In genomic region chr18:59833785-59834184, GRCh38 we compare ENCODE assay signal across 11 cellular contexts.
A peak's percentile ranks its signal among the peaks of the same experiment; 100 is the strongest.
DNase-seq lines count a peak whose midpoint lies in the region; ATAC-seq and TF ChIP-seq lines count a peak whose summit lies in the region.
"Had no signal": no experiment of that assay in that cellular context is flagged by ENCODE, and none has a peak within 500 bp of the region (broad histone marks: within the 10 kb centered on the region; RNA-seq: fewer than 3 reads in every experiment).

No MANE protein-coding gene starts in this region.

- TF ChIP-seq EP300 in tibial nerve (IDR thresholded peaks at IDR 0.05) = no peak

- POLR2A ChIA-PET in MCF 10A (lab: Yijun Ruan, JAX) = no interaction called here

- WGBS in tibial nerve, 2 donors = 62% methylated on average over 3 of the region's 3 CpGs

- TF ChIP-seq CTCF in tibial nerve (IDR thresholded peaks at IDR 0.05) (no peak), MCF 10A (IDR thresholded peaks at IDR 0.05; ENCODE audit: unreplicated experiment) (no peak), dorsolateral prefrontal cortex (IDR thresholded peaks at IDR 0.05 in 54 of 56, conservative IDR thresholded peaks at IDR 0.05 in 2 of 56; ENCODE audit: low read depth in 1 of 56, partially characterized antibody in 56 of 56) (no peak)

- H3K4me3 ChIP-seq in tibial nerve (no peak overlapping the region), dorsolateral prefrontal cortex (no peak overlapping the region)

- CTCF ChIA-PET in MCF 10A (lab: Yijun Ruan, JAX) = interaction anchor here (1.1 to 1.7 kb wide), 2 partner anchors 10 to 373 kb away, joined by 3 to 4 read pairs; no protein-coding TSS in a partner anchor

- intact Hi-C loops in MCF 10A (cut with micrococcal nuclease) (no loop called here), dorsolateral prefrontal cortex (cut with DNase I) (loop anchor here in 1 of 2 donors (10.0 kb wide), 1 partner anchor 711 kb away; no protein-coding TSS in a partner anchor)

- no peaks in the 10 kb centered on the region for H3K9me3 Mint-ChIP-seq in MCF 10A (ENCODE audit: unreplicated experiment)

- no peaks in the 10 kb centered on the region for H3K27me3 Mint-ChIP-seq in MCF 10A (ENCODE audit: insufficient read depth, unreplicated experiment)

- H3K9me3 ChIP-seq in tibial nerve = no peaks in the 10 kb centered on the region

- ATAC-seq in GM21717 (IDR thresholded peaks at IDR 0.05; ENCODE audit: unreplicated experiment) (peak; percentile 82), HG03196 (IDR thresholded peaks at IDR 0.05; ENCODE audit: unreplicated experiment) (peak; percentile 65)
- ATAC-seq: PC-3 had no signal

- no peaks in the 10 kb centered on the region for H3K36me3 Mint-ChIP-seq in MCF 10A (ENCODE audit: insufficient read depth, unreplicated experiment)

- H3K27me3 ChIP-seq in tibial nerve (no peaks in the 10 kb centered on the region), dorsolateral prefrontal cortex (peaks cover 0 to 6% (median 0%) of the 10 kb centered on the region in 45 donors)

- no peak for TF ChIP-seq POLR2A in tibial nerve (IDR thresholded peaks at IDR 0.05)

- H3K4me1 ChIP-seq in tibial nerve = no peaks in the 10 kb centered on the region

- no peaks in the 10 kb centered on the region for H3K36me3 ChIP-seq in tibial nerve

- no peaks in the 10 kb centered on the region for H3K4me1 Mint-ChIP-seq in MCF 10A (ENCODE audit: insufficient read depth, unreplicated experiment)

- no peak overlapping the region for H3K4me3 Mint-ChIP-seq in MCF 10A (ENCODE audit: unreplicated experiment)

- no peak overlapping the region for H3K27ac Mint-ChIP-seq in MCF 10A (ENCODE audit: low read depth, unreplicated experiment)

- BruUV-seq in MCF 10A (replicated peaks; lab: Mats Ljungman, UMichigan) = no TSS peak

- no peak overlapping the region for H3K27ac ChIP-seq in tibial nerve
- H3K27ac ChIP-seq in dorsolateral prefrontal cortex = no peak overlapping the region

- peak; percentile 10 for DNase-seq in stimulated activated CD4-positive, alpha-beta T cell treated with anti-CD3 and anti-CD28 coated beads, Interleukin-15, amount 100 ng/mL, for 24 hours
- DNase-seq in stimulated activated CD4-positive, alpha-beta T cell treated with anti-CD3 and anti-CD28 coated beads, Interleukin-2, amount 100 ng/mL, for 48 hours = no peak
- DNase-seq in NCI-H524 (lab: John Stamatoyannopoulos, UW) (no peak), tibial nerve (ENCODE audit: low spot score in 2 of 2) (no peak), MCF 10A (ENCODE audit: unreplicated experiment) (no peak), dorsolateral prefrontal cortex (no peak)
- DNase-seq: Kasumi-1, mammary epithelial cell, PC-3 had no signal
